ENCODE assay signal across 9 cellular contexts in genomic region chr16:11254913-11255736, GRCh38. TPM values are rescaled to one million over a fixed set of nuclear protein-coding genes. Genes with fewer than 3 reads are reported as not detected.
DNase-seq lines count a peak whose midpoint lies in the region; ATAC-seq lines count a peak whose summit lies in the region.
"Had no signal": no experiment of that assay in that cellular context is flagged by ENCODE, and none has a peak within 500 bp of the region (broad histone marks: within the 10 kb centered on the region; RNA-seq: fewer than 3 reads in every experiment).

No MANE protein-coding gene starts in this region.

- H3K36me3 ChIP-seq in KOPT-K1 (ENCODE audit: insufficient read depth, low read length) (peaks cover 54% of the 10 kb centered on the region), thymus (ENCODE audit: control insufficient read depth, insufficient read depth) (peaks cover 42% of the 10 kb centered on the region)

- H3K27ac Mint-ChIP-seq in activated CD4-positive, alpha-beta T cell treated with anti-CD3 and anti-CD28 coated beads, Interleukin-2, amount 10 ng/mL, durations not matched to agents 24 days and 14 days: peak overlapping the region; percentile 88

- H3K4me3 Mint-ChIP-seq in activated CD4-positive, alpha-beta T cell treated with anti-CD3 and anti-CD28 coated beads, Interleukin-2, amount 10 ng/mL, durations not matched to agents 24 days and 14 days: peak overlapping the region; percentile 97

- ATAC-seq in GM19035 (IDR thresholded peaks at IDR 0.05; ENCODE audit: unreplicated experiment): peak; percentile 3
- ATAC-seq in GM19351 (IDR thresholded peaks at IDR 0.05; ENCODE audit: unreplicated experiment): no peak

- H3K27ac ChIP-seq in KOPT-K1 (ENCODE audit: low read depth, low read length, poor library complexity, severe bottlenecking) (peak overlapping the region; percentile 92), thymus (ENCODE audit: low read depth) (peak overlapping the region; percentile 93)

- peaks cover 49% of the 10 kb centered on the region for H3K36me3 Mint-ChIP-seq in activated CD4-positive, alpha-beta T cell treated with anti-CD3 and anti-CD28 coated beads, Interleukin-2, amount 10 ng/mL, durations not matched to agents 24 days and 14 days (ENCODE audit: low read depth)

- H3K9me3 ChIP-seq in KOPT-K1 (ENCODE audit: insufficient read depth, low read length, poor library complexity, severe bottlenecking): no peaks in the 10 kb centered on the region
- no peaks in the 10 kb centered on the region for H3K9me3 ChIP-seq in mononuclear cell (ENCODE audit: low read depth, low read length)
- H3K9me3 ChIP-seq in thymus (ENCODE audit: control insufficient read depth): no peaks in the 10 kb centered on the region

- H3K4me1 ChIP-seq in mononuclear cell (ENCODE audit: insufficient read depth, low read length): peaks cover 71% of the 10 kb centered on the region
- H3K4me1 ChIP-seq in thymus (ENCODE audit: control insufficient read depth, insufficient read depth, low read length): peaks cover 31% of the 10 kb centered on the region

- WGBS in thymus: 1% methylated on average over 105 of the region's 105 CpGs

- no peaks in the 10 kb centered on the region for H3K9me3 Mint-ChIP-seq in activated CD4-positive, alpha-beta T cell treated with anti-CD3 and anti-CD28 coated beads, Interleukin-2, amount 10 ng/mL, durations not matched to agents 24 days and 14 days

- peaks cover 55% of the 10 kb centered on the region for H3K4me1 Mint-ChIP-seq in activated CD4-positive, alpha-beta T cell treated with anti-CD3 and anti-CD28 coated beads, Interleukin-2, amount 10 ng/mL, durations not matched to agents 24 days and 14 days

- peaks cover 4% of the 10 kb centered on the region for H3K27me3 ChIP-seq in mononuclear cell (ENCODE audit: insufficient read depth, low read length)
- no peaks in the 10 kb centered on the region for H3K27me3 ChIP-seq in thymus (ENCODE audit: control insufficient read depth, insufficient read depth)

- H3K4me3 ChIP-seq in mononuclear cell (ENCODE audit: low read length) (peak overlapping the region; percentile 76), thymus (ENCODE audit: low read length) (peak overlapping the region; percentile 93)

- intact Hi-C loops in activated CD4-positive, alpha-beta T cell treated with anti-CD3 and anti-CD28 coated beads, Interleukin-2, amount 10 ng/mL, durations not matched to agents 24 days and 14 days (cut with micrococcal nuclease): loop anchor here (1.0 to 10.0 kb wide), 5 partner anchors 73 to 330 kb away; partner anchors contain the start of gene LITAF

- H3K27me3 Mint-ChIP-seq in activated CD4-positive, alpha-beta T cell treated with anti-CD3 and anti-CD28 coated beads, Interleukin-2, amount 10 ng/mL, durations not matched to agents 24 days and 14 days: no peaks in the 10 kb centered on the region

- DNase-seq in Ammon's horn (ENCODE audit: low spot score): peak; percentile 13
- DNase-seq in activated CD4-positive, alpha-beta T cell treated with anti-CD3 and anti-CD28 coated beads, Interleukin-2, amount 10 ng/mL, durations not matched to agents 24 days and 14 days: peak; percentile 89
- DNase-seq in effector CD8-positive, alpha-beta T cell (lab: John Stamatoyannopoulos, UW): peak; percentile 43

RNA-seq across cellular contexts. Expression of gene SOCS1, which starts 0.9 kb away (rescaled TPM):
- total RNA-seq in activated CD4-positive, alpha-beta T cell treated with anti-CD3 and anti-CD28 coated beads, Interleukin-2, amount 10 ng/mL, durations not matched to agents 24 days and 14 days: 152 and 153 TPM in 2 replicates
- total RNA-seq in mononuclear cell: 41.2 TPM
- polyA plus RNA-seq in thymus: 109 TPM

RNA-seq across cellular contexts. Expression of gene TNP2, which starts 14.0 kb away (rescaled TPM):
- not detected in 2 replicates for total RNA-seq in activated CD4-positive, alpha-beta T cell treated with anti-CD3 and anti-CD28 coated beads, Interleukin-2, amount 10 ng/mL, durations not matched to agents 24 days and 14 days
- not detected for total RNA-seq in mononuclear cell
- polyA plus RNA-seq in thymus: not detected
- total RNA-seq: LHCN-M2 had no signal

RNA-seq across cellular contexts. Expression of gene PRM3, which starts 18.3 kb away (rescaled TPM):
- total RNA-seq in activated CD4-positive, alpha-beta T cell treated with anti-CD3 and anti-CD28 coated beads, Interleukin-2, amount 10 ng/mL, durations not matched to agents 24 days and 14 days: not detected in 2 replicates
- not detected for total RNA-seq in mononuclear cell
- not detected for polyA plus RNA-seq in thymus
- total RNA-seq: LHCN-M2 had no signal

RNA-seq across cellular contexts. Expression of gene PRM2, which starts 21.2 kb away (rescaled TPM):
- total RNA-seq in activated CD4-positive, alpha-beta T cell treated with anti-CD3 and anti-CD28 coated beads, Interleukin-2, amount 10 ng/mL, durations not matched to agents 24 days and 14 days: not detected in 2 replicates
- not detected for total RNA-seq in mononuclear cell
- polyA plus RNA-seq in thymus: 5.2 TPM
- total RNA-seq: LHCN-M2 had no signal

RNA-seq across cellular contexts. Expression of gene PRM1, which starts 26.0 kb away (rescaled TPM):
- total RNA-seq in activated CD4-positive, alpha-beta T cell treated with anti-CD3 and anti-CD28 coated beads, Interleukin-2, amount 10 ng/mL, durations not matched to agents 24 days and 14 days: not detected in 2 replicates
- total RNA-seq in mononuclear cell: not detected
- polyA plus RNA-seq in thymus: 0.34 TPM
- total RNA-seq: LHCN-M2 had no signal

Comparison
In these comparisons a context has a peak if more than half of its experiments do, and no peak if none do; other contexts are left out.
1. DNase-seq: peak in every context shown above with its lines; median percentile 89 in activated CD4-positive, alpha-beta T cell treated with anti-CD3 and anti-CD28 coated beads, Interleukin-2, amount 10 ng/mL, durations not matched to agents 24 days and 14 days; 43 in effector CD8-positive, alpha-beta T cell; 13 in Ammon's horn.